ENCODE assay signal across 25 cellular contexts in the genomic region with DNA sequence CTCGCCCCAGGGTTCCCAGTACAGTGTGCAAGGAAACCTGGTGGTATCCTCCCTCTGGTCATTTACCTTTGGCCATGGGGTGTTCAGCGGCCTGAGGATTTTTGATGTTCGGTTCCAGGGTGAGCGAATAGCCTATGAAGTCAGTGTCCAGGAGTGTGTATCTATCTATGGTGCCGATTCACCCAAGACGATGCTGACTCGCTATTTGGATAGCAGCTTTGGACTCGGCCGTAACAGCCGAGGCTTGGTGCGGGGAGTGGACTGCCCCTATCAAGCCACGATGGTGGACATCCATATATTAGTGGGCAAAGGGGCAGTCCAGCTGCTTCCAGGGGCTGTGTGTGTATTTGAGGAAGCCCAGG. TPM values are rescaled to one million over a fixed set of nuclear protein-coding genes. Genes with fewer than 3 reads are reported as not detected.
DNase-seq lines count a peak whose midpoint lies in the region; ATAC-seq, FAIRE-seq and TF ChIP-seq lines count a peak whose summit lies in the region.
"Had no signal": no experiment of that assay in that cellular context is flagged by ENCODE, and none has a peak within 500 bp of the region (broad histone marks: within the 10 kb centered on the region; RNA-seq: fewer than 3 reads in every experiment).

No MANE protein-coding gene starts in this region.

- WGBS in HepG2 (ENCODE audit: low lambda C conversion rate): 95% methylated on average over 12 of the region's 12 CpGs
- WGBS in right lobe of liver (ENCODE audit: insufficient coverage, low coverage, low lambda C conversion rate, missing lambda C conversion rate): no CpG with 5 or more reads among the region's 12 CpGs

- H3K4me1 ChIP-seq in HepG2 (ENCODE audit: insufficient read depth, low read length) (peaks cover 21% of the 10 kb centered on the region), right lobe of liver (peaks cover 0 to 15% (median 5%) of the 10 kb centered on the region in 4 donors)
- H3K4me1 ChIP-seq: BE2C had no signal

- DNase-seq in HepG2 (ENCODE audit: low spot score) (no peak), right lobe of liver (no peak), islet precursor cell (peak; percentile 42), CD1c-positive myeloid dendritic cell (ENCODE audit: extremely low spot score) (no peak), hepatic stellate cell (ENCODE audit: low spot score) (no peak), AG08395 (ENCODE audit: low spot score) (no peak)
- DNase-seq in stimulated activated effector memory CD8-positive, alpha-beta T cell treated with anti-CD3 and anti-CD28 coated beads, Interleukin-12 subunit alpha, Interleukin-12 subunit beta, amount 100 ng/mL, for 72 hours (ENCODE audit: low spot score in 2 of 2): no peak
- DNase-seq: BE2C; central memory CD4-positive, alpha-beta T cell; glutamatergic neuron; NCI-H1092; NCI-H187 treated with DMSO at 0.1 percent for 48 hours; NCI-H69; small intestine; transverse colon had no signal

- TF ChIP-seq EP300 in HepG2 (IDR thresholded peaks at IDR 0.05; ENCODE audit: low read depth in 2 of 2, low read length in 2 of 2) (no peak), HepG2 (CRISPR knock-in tag; IDR thresholded peaks at IDR 0.05; ENCODE audit: borderline replicate concordance) (no peak)

- 0 out of 4 replicates have a peak, but pooled peaks of 1 of the 2 experiments have one; percentile 12 for TF ChIP-seq POLR2A in HepG2 (IDR thresholded peaks at IDR 0.05; ENCODE audit: insufficient read depth in 1 of 2, low read depth in 2 of 2, low read length in 2 of 2)
- TF ChIP-seq POLR2A in right lobe of liver (IDR thresholded peaks at IDR 0.05): no peak

- no peak for TF ChIP-seq RAD21 in HepG2 (CRISPR knock-in tag; IDR thresholded peaks at IDR 0.05)

- peak overlapping the region; percentile 72 for H3K27ac Mint-ChIP-seq in stimulated activated effector memory CD8-positive, alpha-beta T cell treated with anti-CD3 and anti-CD28 coated beads, Interleukin-12 subunit alpha, Interleukin-12 subunit beta, amount 100 ng/mL, for 72 hours

- FAIRE-seq in HepG2 (lab: Jason Lieb, UNC): no peak
- FAIRE-seq: A204.1, astrocyte, small intestine had no signal

- peaks cover 57% of the 10 kb centered on the region for H3K36me3 Mint-ChIP-seq in stimulated activated effector memory CD8-positive, alpha-beta T cell treated with anti-CD3 and anti-CD28 coated beads, Interleukin-12 subunit alpha, Interleukin-12 subunit beta, amount 100 ng/mL, for 72 hours

- H4K20me1 ChIP-seq in HepG2 (ENCODE audit: insufficient read depth, low read length): no peaks in the 10 kb centered on the region

- H2AFZ ChIP-seq in HepG2 (ENCODE audit: low read length): no peak overlapping the region

- H3K4me2 ChIP-seq in HepG2 (ENCODE audit: low read depth, low read length): no peak overlapping the region

- peak overlapping the region; percentile 49 for H3K4me3 Mint-ChIP-seq in stimulated activated effector memory CD8-positive, alpha-beta T cell treated with anti-CD3 and anti-CD28 coated beads, Interleukin-12 subunit alpha, Interleukin-12 subunit beta, amount 100 ng/mL, for 72 hours
- H3K4me3 Mint-ChIP-seq: activated CD4-positive, alpha-beta T cell treated with anti-CD3 and anti-CD28 coated beads for 36 hours; activated naive CD4-positive, alpha-beta T cell treated with anti-CD3 and anti-CD28 coated beads, Interleukin-2, amount 50 U/mL, for 24 hours had no signal

- peaks cover 34% of the 10 kb centered on the region for H3K4me1 Mint-ChIP-seq in stimulated activated effector memory CD8-positive, alpha-beta T cell treated with anti-CD3 and anti-CD28 coated beads, Interleukin-12 subunit alpha, Interleukin-12 subunit beta, amount 100 ng/mL, for 72 hours

- CTCF ChIA-PET in HepG2 (lab: Yijun Ruan, JAX; ENCODE audit: low intra/inter-chr PET ratio, low total read pairs): no interaction called here

- TF ChIP-seq CTCF in HepG2 (CRISPR knock-in tag; IDR thresholded peaks at IDR 0.05) (no peak), right lobe of liver (IDR thresholded peaks at IDR 0.05) (no peak)

- H3K9me3 ChIP-seq in HepG2 (ENCODE audit: low read length): no peaks in the 10 kb centered on the region
- H3K9me3 ChIP-seq in right lobe of liver: no peaks in the 10 kb centered on the region
- H3K9me3 ChIP-seq: BE2C, transverse colon had no signal

- in situ Hi-C loops in HepG2 (cut with HindIII; ENCODE audit: extremely low pct_ligation_motif_present, low pct_unique_long_range_greater_than_20kb): loop anchor here (10.0 kb wide), 1 partner anchor 139 kb away; the partner anchor contains the start of genes PTGES3L and RUNDC1

- BruUV-seq in HepG2 (replicated peaks; lab: Mats Ljungman, UMichigan): no TSS peak

- no peak overlapping the region for H3K4me3 ChIP-seq in HepG2 (replicated peaks in 1 of 3; ENCODE audit: insufficient read depth in 1 of 3, low read depth in 2 of 3, low read length in 3 of 3)
- no peak overlapping the region for H3K4me3 ChIP-seq in right lobe of liver
- H3K4me3 ChIP-seq: transverse colon had no signal

- intact Hi-C loops in HepG2 (cut with micrococcal nuclease; ENCODE audit: unreplicated experiment): no loop called here
- intact Hi-C loops in right lobe of liver (cut with DNase I): loop anchor here in 1 of 2 donors (5.0 kb wide), 2 partner anchors 72 to 87 kb away; no protein-coding TSS in a partner anchor

- no peaks in the 10 kb centered on the region for H3K79me2 ChIP-seq in HepG2 (ENCODE audit: insufficient read depth, low read length)

- no peaks in the 10 kb centered on the region for H3K9me3 Mint-ChIP-seq in stimulated activated effector memory CD8-positive, alpha-beta T cell treated with anti-CD3 and anti-CD28 coated beads, Interleukin-12 subunit alpha, Interleukin-12 subunit beta, amount 100 ng/mL, for 72 hours
- H3K9me3 Mint-ChIP-seq: activated naive CD4-positive, alpha-beta T cell treated with anti-CD3 and anti-CD28 coated beads, Interleukin-2, amount 50 U/mL, for 24 hours had no signal

- H3K36me3 ChIP-seq in HepG2 (replicated peaks in 1 of 2; ENCODE audit: control insufficient read depth in 1 of 2, insufficient read depth in 2 of 2, low read length in 2 of 2): peaks cover 32 to 50% of the 10 kb centered on the region in 2 experiments
- H3K36me3 ChIP-seq in right lobe of liver: peaks cover 0 to 44% (median 7%) of the 10 kb centered on the region in 4 donors

- no peaks in the 10 kb centered on the region for H3K27me3 ChIP-seq in HepG2 (ENCODE audit: control insufficient read depth in 1 of 2, insufficient read depth in 2 of 2, low read length in 2 of 2)
- no peaks in the 10 kb centered on the region for H3K27me3 ChIP-seq in right lobe of liver
- H3K27me3 ChIP-seq: BE2C had no signal

- POLR2A ChIA-PET in HepG2 (lab: Yijun Ruan, JAX): interaction anchor here (1.1 to 5.0 kb wide), 8 partner anchors 9 to 153 kb away, joined by 3 to 39 read pairs (median 10); partner anchors contain the start of genes BECN1 and RPL27

- ATAC-seq in HepG2 (no peak), right lobe of liver (no peak), GM21528 (IDR thresholded peaks at IDR 0.05; ENCODE audit: low FRiP score, unreplicated experiment) (no peak)
- no peak for ATAC-seq in stimulated activated effector memory CD8-positive, alpha-beta T cell treated with anti-CD3 and anti-CD28 coated beads, Interleukin-12 subunit alpha, Interleukin-12 subunit beta, amount 100 ng/mL, for 72 hours

- no peak overlapping the region for H3K9ac ChIP-seq in HepG2 (ENCODE audit: insufficient read depth, low read depth, low read length)

- H3K27ac ChIP-seq in HepG2 (ENCODE audit: extremely low read length, insufficient read depth, low read length) (no peak overlapping the region), right lobe of liver (no peak overlapping the region)
- H3K27ac ChIP-seq: transverse colon had no signal

RNA-seq across cellular contexts. Expression of gene AOC2, which starts 1.2 kb away (rescaled TPM):
- total RNA-seq in HepG2 (2016; rRNA removed; fragmentation: Illumina TruSeq; extraction: Trizol) (0.55 and 1.2 TPM in 2 replicates), right lobe of liver (1 to 10 TPM in 4 of 6 experiments, under 1 TPM in 2; 0.62 to 2.0 (median 1.4) TPM)
- total RNA-seq in HepG2 (2016; cell fraction: cytosol; rRNA removed; fragmentation: Illumina TruSeq; extraction: Trizol; ENCODE audit: low read depth): not detected in 2 replicates
- 0.30 and 1.3 TPM in 2 replicates for total RNA-seq in HepG2 (2016; cell fraction: insoluble cytoplasmic fraction; rRNA removed; fragmentation: Illumina TruSeq; extraction: Trizol)
- total RNA-seq in HepG2 (2016; cell fraction: membrane; rRNA removed; fragmentation: Illumina TruSeq; extraction: Trizol): 0.31 and 0.38 TPM in 2 replicates
- 2.2 and 3.5 TPM in 2 replicates for total RNA-seq in HepG2 (2016; cell fraction: nucleus; rRNA removed; fragmentation: Illumina TruSeq; extraction: Trizol)
- polyA plus RNA-seq in HepG2 (2011; rRNA removed): 3.3 and 5.1 TPM in 2 replicates
- 1.7 TPM in 2 replicates for polyA plus RNA-seq in HepG2 (2011; cell fraction: cytosol; rRNA removed)
- polyA plus RNA-seq in HepG2 (2011; cell fraction: nucleus; rRNA removed): 21.9 and 26.2 TPM in 2 replicates
- 2.7 and 9.2 TPM in 2 replicates for polyA plus RNA-seq in HepG2 (2012)
- polyA plus RNA-seq in HepG2 (2016; cell fraction: cytosol; fragmentation: Illumina TruSeq; extraction: Trizol; ENCODE audit: low read depth): 0.10 and 0.19 TPM in 2 replicates
- 0.66 and 0.95 TPM in 2 replicates for polyA plus RNA-seq in HepG2 (2016; cell fraction: insoluble cytoplasmic fraction; fragmentation: Illumina TruSeq; extraction: Trizol; ENCODE audit: low read depth)
- polyA plus RNA-seq in HepG2 (2016; cell fraction: membrane; fragmentation: Illumina TruSeq; extraction: Trizol; ENCODE audit: low read depth): 0.24 and 0.30 TPM in 2 replicates
- 5.9 and 6.2 TPM in 2 replicates for polyA plus RNA-seq in HepG2 (2016; cell fraction: nucleus; fragmentation: Illumina TruSeq; extraction: Trizol; ENCODE audit: insufficient read depth, low read depth)
- 5.1 and 5.5 TPM in 2 replicates for polyA minus RNA-seq in HepG2 (2011; rRNA and poly(A)+ RNA removed; ENCODE audit: low replicate concordance)
- polyA minus RNA-seq in HepG2 (2011; cell fraction: cytosol; rRNA and poly(A)+ RNA removed): 0.26 and 0.59 TPM in 2 replicates
- polyA minus RNA-seq in HepG2 (2011; cell fraction: nucleus; rRNA and poly(A)+ RNA removed): 9.8 and 10.3 TPM in 2 replicates

RNA-seq across cellular contexts. Expression of gene AOC3, which starts 5.5 kb away (rescaled TPM):
- 8.7 and 10.4 TPM in 2 replicates for total RNA-seq in HepG2 (2016; rRNA removed; fragmentation: Illumina TruSeq; extraction: Trizol)
- 1.1 and 1.3 TPM in 2 replicates for total RNA-seq in HepG2 (2016; cell fraction: cytosol; rRNA removed; fragmentation: Illumina TruSeq; extraction: Trizol; ENCODE audit: low read depth)
- total RNA-seq in HepG2 (2016; cell fraction: insoluble cytoplasmic fraction; rRNA removed; fragmentation: Illumina TruSeq; extraction: Trizol): 8.4 and 9.5 TPM in 2 replicates
- total RNA-seq in HepG2 (2016; cell fraction: membrane; rRNA removed; fragmentation: Illumina TruSeq; extraction: Trizol): 5.2 and 5.4 TPM in 2 replicates
- 5.4 and 5.6 TPM in 2 replicates for total RNA-seq in HepG2 (2016; cell fraction: nucleus; rRNA removed; fragmentation: Illumina TruSeq; extraction: Trizol)
- polyA plus RNA-seq in HepG2 (2011; rRNA removed): 51.7 and 61.0 TPM in 2 replicates
- polyA plus RNA-seq in HepG2 (2011; cell fraction: cytosol; rRNA removed): 41.8 and 51.7 TPM in 2 replicates
- 46.4 and 56.2 TPM in 2 replicates for polyA plus RNA-seq in HepG2 (2011; cell fraction: nucleus; rRNA removed)
- polyA plus RNA-seq in HepG2 (2012): 44.7 and 61.7 TPM in 2 replicates
- 2.7 and 3.3 TPM in 2 replicates for polyA plus RNA-seq in HepG2 (2016; cell fraction: cytosol; fragmentation: Illumina TruSeq; extraction: Trizol; ENCODE audit: low read depth)
- polyA plus RNA-seq in HepG2 (2016; cell fraction: insoluble cytoplasmic fraction; fragmentation: Illumina TruSeq; extraction: Trizol; ENCODE audit: low read depth): 21.1 and 22.0 TPM in 2 replicates
- 6.6 and 6.7 TPM in 2 replicates for polyA plus RNA-seq in HepG2 (2016; cell fraction: membrane; fragmentation: Illumina TruSeq; extraction: Trizol; ENCODE audit: low read depth)
- 18.7 and 18.9 TPM in 2 replicates for polyA plus RNA-seq in HepG2 (2016; cell fraction: nucleus; fragmentation: Illumina TruSeq; extraction: Trizol; ENCODE audit: insufficient read depth, low read depth)
- polyA minus RNA-seq in HepG2 (2011; rRNA and poly(A)+ RNA removed; ENCODE audit: low replicate concordance): 0.51 and 56.5 TPM in 2 replicates
- polyA minus RNA-seq in HepG2 (2011; cell fraction: cytosol; rRNA and poly(A)+ RNA removed): 13.8 and 20.0 TPM in 2 replicates
- 11.6 and 18.6 TPM in 2 replicates for polyA minus RNA-seq in HepG2 (2011; cell fraction: nucleus; rRNA and poly(A)+ RNA removed)
- 10 to 100 TPM in 2 of 6 experiments, 1 to 10 TPM in 4; 3.9 to 14.9 (median 7.1) TPM for total RNA-seq in right lobe of liver
- total RNA-seq: RPMI7951 had no signal

RNA-seq across cellular contexts. Expression of gene PSME3, which starts 12.3 kb away (rescaled TPM):
- total RNA-seq in HepG2 (2016; rRNA removed; fragmentation: Illumina TruSeq; extraction: Trizol): 135 and 202 TPM in 2 replicates
- 57.2 and 65.9 TPM in 2 replicates for total RNA-seq in HepG2 (2016; cell fraction: cytosol; rRNA removed; fragmentation: Illumina TruSeq; extraction: Trizol; ENCODE audit: low read depth)
- 137 and 184 TPM in 2 replicates for total RNA-seq in HepG2 (2016; cell fraction: insoluble cytoplasmic fraction; rRNA removed; fragmentation: Illumina TruSeq; extraction: Trizol)
- 87.8 and 99.6 TPM in 2 replicates for total RNA-seq in HepG2 (2016; cell fraction: membrane; rRNA removed; fragmentation: Illumina TruSeq; extraction: Trizol)
- 85.8 and 91.0 TPM in 2 replicates for total RNA-seq in HepG2 (2016; cell fraction: nucleus; rRNA removed; fragmentation: Illumina TruSeq; extraction: Trizol)
- 61.5 and 66.3 TPM in 2 replicates for polyA plus RNA-seq in HepG2 (2011; rRNA removed)
- 46.2 and 72.9 TPM in 2 replicates for polyA plus RNA-seq in HepG2 (2011; cell fraction: cytosol; rRNA removed)
- 54.8 and 72.6 TPM in 2 replicates for polyA plus RNA-seq in HepG2 (2011; cell fraction: nucleus; rRNA removed)
- 70.9 and 82.9 TPM in 2 replicates for polyA plus RNA-seq in HepG2 (2012)
- polyA plus RNA-seq in HepG2 (2016; cell fraction: cytosol; fragmentation: Illumina TruSeq; extraction: Trizol; ENCODE audit: low read depth): 40.6 and 52.7 TPM in 2 replicates
- polyA plus RNA-seq in HepG2 (2016; cell fraction: insoluble cytoplasmic fraction; fragmentation: Illumina TruSeq; extraction: Trizol; ENCODE audit: low read depth): 192 and 233 TPM in 2 replicates
- 79.0 and 86.8 TPM in 2 replicates for polyA plus RNA-seq in HepG2 (2016; cell fraction: membrane; fragmentation: Illumina TruSeq; extraction: Trizol; ENCODE audit: low read depth)
- polyA plus RNA-seq in HepG2 (2016; cell fraction: nucleus; fragmentation: Illumina TruSeq; extraction: Trizol; ENCODE audit: insufficient read depth, low read depth): 115 and 117 TPM in 2 replicates
- polyA minus RNA-seq in HepG2 (2011; rRNA and poly(A)+ RNA removed; ENCODE audit: low replicate concordance): 45.3 and 91.4 TPM in 2 replicates
- 33.7 and 38.2 TPM in 2 replicates for polyA minus RNA-seq in HepG2 (2011; cell fraction: cytosol; rRNA and poly(A)+ RNA removed)
- polyA minus RNA-seq in HepG2 (2011; cell fraction: nucleus; rRNA and poly(A)+ RNA removed): 50.2 and 71.4 TPM in 2 replicates
- total RNA-seq in right lobe of liver: 10 to 100 TPM; 33.6 to 72.1 (median 42.8) TPM

RNA-seq across cellular contexts. Expression of gene BECN1, which starts 21.5 kb away (rescaled TPM):
- total RNA-seq in HepG2 (2016; rRNA removed; fragmentation: Illumina TruSeq; extraction: Trizol) (97.2 and 109 TPM in 2 replicates), right lobe of liver (10 to 100 TPM; 29.6 to 48.8 (median 37.4) TPM)
- total RNA-seq in HepG2 (2016; cell fraction: cytosol; rRNA removed; fragmentation: Illumina TruSeq; extraction: Trizol; ENCODE audit: low read depth): 55.5 and 62.2 TPM in 2 replicates
- total RNA-seq in HepG2 (2016; cell fraction: insoluble cytoplasmic fraction; rRNA removed; fragmentation: Illumina TruSeq; extraction: Trizol): 93.4 and 107 TPM in 2 replicates
- 110 and 130 TPM in 2 replicates for total RNA-seq in HepG2 (2016; cell fraction: membrane; rRNA removed; fragmentation: Illumina TruSeq; extraction: Trizol)
- total RNA-seq in HepG2 (2016; cell fraction: nucleus; rRNA removed; fragmentation: Illumina TruSeq; extraction: Trizol): 64.5 and 67.5 TPM in 2 replicates
- polyA plus RNA-seq in HepG2 (2011; rRNA removed): 77.1 and 82.1 TPM in 2 replicates
- 56.9 and 59.6 TPM in 2 replicates for polyA plus RNA-seq in HepG2 (2011; cell fraction: cytosol; rRNA removed)
- polyA plus RNA-seq in HepG2 (2011; cell fraction: nucleus; rRNA removed): 82.7 and 86.2 TPM in 2 replicates
- polyA plus RNA-seq in HepG2 (2012): 71.0 and 75.9 TPM in 2 replicates
- polyA plus RNA-seq in HepG2 (2016; cell fraction: cytosol; fragmentation: Illumina TruSeq; extraction: Trizol; ENCODE audit: low read depth): 51.4 and 75.4 TPM in 2 replicates
- 112 and 124 TPM in 2 replicates for polyA plus RNA-seq in HepG2 (2016; cell fraction: insoluble cytoplasmic fraction; fragmentation: Illumina TruSeq; extraction: Trizol; ENCODE audit: low read depth)
- 93.2 and 107 TPM in 2 replicates for polyA plus RNA-seq in HepG2 (2016; cell fraction: membrane; fragmentation: Illumina TruSeq; extraction: Trizol; ENCODE audit: low read depth)
- 109 and 113 TPM in 2 replicates for polyA plus RNA-seq in HepG2 (2016; cell fraction: nucleus; fragmentation: Illumina TruSeq; extraction: Trizol; ENCODE audit: insufficient read depth, low read depth)
- polyA minus RNA-seq in HepG2 (2011; rRNA and poly(A)+ RNA removed; ENCODE audit: low replicate concordance): 64.5 and 76.4 TPM in 2 replicates
- 28.1 and 41.1 TPM in 2 replicates for polyA minus RNA-seq in HepG2 (2011; cell fraction: cytosol; rRNA and poly(A)+ RNA removed)
- polyA minus RNA-seq in HepG2 (2011; cell fraction: nucleus; rRNA and poly(A)+ RNA removed): 93.6 and 112 TPM in 2 replicates

RNA-seq across cellular contexts. Expression of gene CNTD1, which starts 46.9 kb away (rescaled TPM):
- total RNA-seq in HepG2 (2016; rRNA removed; fragmentation: Illumina TruSeq; extraction: Trizol): 0.11 TPM in 1 of 2 replicates, not detected in the other
- total RNA-seq in HepG2 (2016; cell fraction: cytosol; rRNA removed; fragmentation: Illumina TruSeq; extraction: Trizol; ENCODE audit: low read depth): not detected in 2 replicates
- total RNA-seq in HepG2 (2016; cell fraction: insoluble cytoplasmic fraction; rRNA removed; fragmentation: Illumina TruSeq; extraction: Trizol): 0.26 and 0.45 TPM in 2 replicates
- not detected in 2 replicates for total RNA-seq in HepG2 (2016; cell fraction: membrane; rRNA removed; fragmentation: Illumina TruSeq; extraction: Trizol)
- total RNA-seq in HepG2 (2016; cell fraction: nucleus; rRNA removed; fragmentation: Illumina TruSeq; extraction: Trizol): 0.25 TPM in 1 of 2 replicates, not detected in the other
- 0.15 and 0.34 TPM in 2 replicates for polyA plus RNA-seq in HepG2 (2011; rRNA removed)
- polyA plus RNA-seq in HepG2 (2011; cell fraction: cytosol; rRNA removed): 0.16 and 0.17 TPM in 2 replicates
- polyA plus RNA-seq in HepG2 (2011; cell fraction: nucleus; rRNA removed): 0.17 TPM in 1 of 2 replicates, not detected in the other
- polyA plus RNA-seq in HepG2 (2012): 1.8 TPM in 2 replicates
- polyA plus RNA-seq in HepG2 (2016; cell fraction: cytosol; fragmentation: Illumina TruSeq; extraction: Trizol; ENCODE audit: low read depth): 0.11 TPM in 1 of 2 replicates, not detected in the other
- polyA plus RNA-seq in HepG2 (2016; cell fraction: insoluble cytoplasmic fraction; fragmentation: Illumina TruSeq; extraction: Trizol; ENCODE audit: low read depth): 0.11 and 0.36 TPM in 2 replicates
- polyA plus RNA-seq in HepG2 (2016; cell fraction: membrane; fragmentation: Illumina TruSeq; extraction: Trizol; ENCODE audit: low read depth): 0.15 and 0.41 TPM in 2 replicates
- 0.77 TPM in 1 of 2 replicates, not detected in the other for polyA plus RNA-seq in HepG2 (2016; cell fraction: nucleus; fragmentation: Illumina TruSeq; extraction: Trizol; ENCODE audit: insufficient read depth, low read depth)
- polyA minus RNA-seq in HepG2 (2011; rRNA and poly(A)+ RNA removed; ENCODE audit: low replicate concordance): not detected in 2 replicates
- not detected in 2 replicates for polyA minus RNA-seq in HepG2 (2011; cell fraction: cytosol; rRNA and poly(A)+ RNA removed)
- 0.25 TPM in 1 of 2 replicates, not detected in the other for polyA minus RNA-seq in HepG2 (2011; cell fraction: nucleus; rRNA and poly(A)+ RNA removed)
- under 1 TPM in 1 of 6 experiments, not detected in 5; 0.15 TPM for total RNA-seq in right lobe of liver
- total RNA-seq: activated CD4-positive, alpha-beta T cell treated with anti-CD3 and anti-CD28 coated beads for 36 hours; astrocyte; dermis microvascular lymphatic vessel endothelial cell; LHCN-M2; myocyte; T-helper 1 cell treated with Interleukin-12 subunit alpha and Interleukin-12 subunit beta and Interleukin-4 antibody, amounts not matched to agents 30 ng/mL and 1 ng/mL, for 36 hours had no signal
